33 cellular contexts compared by ENCODE assay signal in genomic region chr5:172632346-172633092, GRCh38.
"Had no signal": no experiment of that assay in that cellular context is flagged by ENCODE, and none has a peak within 500 bp of the region (broad histone marks: within the 10 kb centered on the region; RNA-seq: fewer than 3 reads in every experiment).

No MANE protein-coding gene starts in this region.

- H3K4me3 Mint-ChIP-seq: activated CD4-positive, alpha-beta memory T cell treated with anti-CD3 and anti-CD28 coated beads for 36 hours; activated CD4-positive, alpha-beta T cell treated with anti-CD3 and anti-CD28 coated beads, Interleukin-2, amount 10 ng/mL, durations not matched to agents 24 days and 14 days; activated naive CD4-positive, alpha-beta T cell treated with anti-CD3 and anti-CD28 coated beads, Interleukin-2, amount 50 U/mL, for 24 hours; natural killer cell treated with Interleukin-12 subunit alpha and Interleukin-12 subunit beta and Interleukin-15 and Interleukin-18, amount 100 ng/mL, for 72 hours; stimulated activated naive B cell treated with anti-CD40 and anti-IgM and Interleukin-4, amounts not matched to agents 10 μg/mL and 1 μg/mL and 100 μg/mL, for 72 hours; T-helper 17 cell had no signal

- H2AFZ ChIP-seq: hepatocyte had no signal

- H3K36me3 Mint-ChIP-seq: activated CD4-positive, alpha-beta memory T cell treated with anti-CD3 and anti-CD28 coated beads for 36 hours; activated naive CD4-positive, alpha-beta T cell treated with anti-CD3 and anti-CD28 coated beads, Interleukin-2, amount 50 U/mL, for 24 hours; natural killer cell treated with Interleukin-12 subunit alpha and Interleukin-12 subunit beta and Interleukin-15 and Interleukin-18, amount 100 ng/mL, for 72 hours; stimulated activated naive B cell treated with anti-CD40 and anti-IgM and Interleukin-4, amounts not matched to agents 10 μg/mL and 1 μg/mL and 100 μg/mL, for 72 hours had no signal

- H3K9me3 Mint-ChIP-seq: activated CD4-positive, alpha-beta memory T cell treated with anti-CD3 and anti-CD28 coated beads for 36 hours; activated CD4-positive, alpha-beta T cell treated with anti-CD3 and anti-CD28 coated beads, Interleukin-2, amount 10 ng/mL, durations not matched to agents 24 days and 14 days; activated naive CD4-positive, alpha-beta T cell treated with anti-CD3 and anti-CD28 coated beads, Interleukin-2, amount 50 U/mL, for 24 hours; natural killer cell treated with Interleukin-12 subunit alpha and Interleukin-12 subunit beta and Interleukin-15 and Interleukin-18, amount 100 ng/mL, for 72 hours; stimulated activated naive B cell treated with anti-CD40 and anti-IgM and Interleukin-4, amounts not matched to agents 10 μg/mL and 1 μg/mL and 100 μg/mL, for 72 hours had no signal

- H3K79me2 ChIP-seq: hepatocyte had no signal

- H3K4me1 ChIP-seq: colonic mucosa, lower lobe of right lung, prostate gland, upper lobe of right lung had no signal

- H3K4me1 Mint-ChIP-seq: activated CD4-positive, alpha-beta T cell treated with anti-CD3 and anti-CD28 coated beads, Interleukin-2, amount 10 ng/mL, durations not matched to agents 24 days and 14 days; activated naive CD4-positive, alpha-beta T cell treated with anti-CD3 and anti-CD28 coated beads, Interleukin-2, amount 50 U/mL, for 24 hours; stimulated activated naive B cell treated with anti-CD40 and anti-IgM and Interleukin-4, amounts not matched to agents 10 μg/mL and 1 μg/mL and 100 μg/mL, for 72 hours; T-helper 17 cell had no signal

- H3K27ac Mint-ChIP-seq: activated CD4-positive, alpha-beta memory T cell treated with anti-CD3 and anti-CD28 coated beads for 36 hours; activated CD4-positive, alpha-beta T cell treated with anti-CD3 and anti-CD28 coated beads, Interleukin-2, amount 10 ng/mL, durations not matched to agents 24 days and 14 days; activated naive CD4-positive, alpha-beta T cell treated with anti-CD3 and anti-CD28 coated beads, Interleukin-2, amount 50 U/mL, for 24 hours; natural killer cell treated with Interleukin-12 subunit alpha and Interleukin-12 subunit beta and Interleukin-15 and Interleukin-18, amount 100 ng/mL, for 72 hours; stimulated activated naive B cell treated with anti-CD40 and anti-IgM and Interleukin-4, amounts not matched to agents 10 μg/mL and 1 μg/mL and 100 μg/mL, for 72 hours; T-helper 17 cell had no signal

- H3K27ac ChIP-seq: body of pancreas, colonic mucosa, dorsolateral prefrontal cortex, gastroesophageal sphincter, hepatocyte, lower lobe of right lung, neutrophil, prostate gland, stomach, tibial artery, upper lobe of right lung, WERI-Rb-1 had no signal

- H3K9me3 ChIP-seq: body of pancreas, colonic mucosa, gastroesophageal sphincter, lower lobe of right lung, neutrophil, prostate gland, stomach, tibial artery, upper lobe of right lung had no signal

- H3K4me3 ChIP-seq: body of pancreas, colonic mucosa, dorsolateral prefrontal cortex, gastroesophageal sphincter, hepatocyte, lower lobe of right lung, prostate gland, smooth muscle cell, stomach, tibial artery, upper lobe of right lung had no signal

- H3K4me2 ChIP-seq: hepatocyte, smooth muscle cell had no signal

- H3K27me3 ChIP-seq: body of pancreas, colonic mucosa, gastroesophageal sphincter, hepatocyte, stomach, tibial artery, upper lobe of right lung had no signal

- H3K36me3 ChIP-seq: colonic mucosa, gastroesophageal sphincter, lower lobe of right lung, neutrophil, prostate gland, stomach, tibial artery, upper lobe of right lung, WERI-Rb-1 had no signal

- DNase-seq: activated CD4-positive, alpha-beta memory T cell treated with anti-CD3 and anti-CD28 coated beads for 36 hours; activated CD4-positive, alpha-beta T cell treated with anti-CD3 and anti-CD28 coated beads, Interleukin-2, amount 10 ng/mL, durations not matched to agents 24 days and 14 days; activated CD4-positive, CD25-positive, alpha-beta regulatory T cell treated with anti-CD3 and anti-CD28 coated beads, Interleukin-2, amount 50 U/mL, for 72 hours; activated CD8-positive, alpha-beta memory T cell treated with anti-CD3 and anti-CD28 coated beads, Interleukin-2, amount 50 U/mL, for 4 hours; activated T-cell treated with anti-CD3 and anti-CD28 coated beads, Interleukin-2, amount 50 U/mL, for 1 hour; anterior cingulate cortex; body of pancreas; cerebellar nuclear complex; colonic mucosa; dorsolateral prefrontal cortex; effector memory CD4-positive, alpha-beta T cell; kidney glomerular epithelial cell; lower lobe of right lung; mesenchymal stem cell; retina; stimulated activated CD4-positive, alpha-beta T cell treated with anti-CD3 and anti-CD28 coated beads, Interleukin-1b, Interleukin-23, amount 100 ng/mL, for 48 hours; stimulated activated CD4-positive, alpha-beta T cell treated with anti-CD3 and anti-CD28 coated beads, Interleukin-4, amount 100 ng/mL, for 4 hours; stimulated activated CD8-positive, alpha-beta memory T cell treated with anti-CD3 and anti-CD28 coated beads, Interleukin-4, amount 100 ng/mL, for 48 hours; stimulated activated naive B cell treated with anti-CD40 and anti-IgM and Interleukin-4, amounts not matched to agents 10 μg/mL and 1 μg/mL and 100 μg/mL, for 72 hours; stomach; T-helper 17 cell; T1000; upper lobe of right lung; WERI-Rb-1 had no signal

- ATAC-seq: body of pancreas; gastroesophageal sphincter; left lobe of liver; lower lobe of right lung; stimulated activated naive B cell treated with anti-CD40 and anti-IgM and Interleukin-4, amounts not matched to agents 10 μg/mL and 1 μg/mL and 100 μg/mL, for 72 hours; T-helper 17 cell; upper lobe of right lung had no signal
